In the genomic region with DNA sequence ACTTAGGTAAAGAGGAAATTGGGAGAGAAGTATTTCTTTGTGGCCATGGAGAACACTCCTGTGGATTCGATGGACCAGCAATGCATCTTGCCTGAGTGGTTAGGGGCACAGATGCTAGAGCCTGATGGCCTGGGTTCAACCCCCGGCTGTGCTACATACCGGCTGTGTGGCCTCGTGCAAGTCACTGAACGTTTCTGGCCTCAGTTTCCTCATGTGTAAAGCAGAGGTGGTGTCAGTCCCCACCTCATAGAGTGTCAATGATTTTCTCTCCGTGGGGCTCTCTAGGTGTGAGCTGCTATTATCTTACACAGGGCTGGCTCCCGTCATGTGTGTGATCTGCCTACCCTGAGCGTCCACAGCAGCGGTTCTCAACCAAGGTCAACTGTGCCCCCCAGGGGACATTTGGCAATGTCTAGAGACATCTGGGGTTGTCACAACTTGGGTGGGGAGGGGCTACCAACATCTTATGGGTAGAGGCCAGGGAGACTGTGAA, we compare ENCODE assay signal across 10 cellular contexts. TPM values are rescaled to one million over a fixed set of nuclear protein-coding genes. Genes with fewer than 3 reads are reported as not detected.
DNase-seq lines count a peak whose midpoint lies in the region; ATAC-seq, FAIRE-seq and TF ChIP-seq lines count a peak whose summit lies in the region.
"Had no signal": no experiment of that assay in that cellular context is flagged by ENCODE, and none has a peak within 500 bp of the region (broad histone marks: within the 10 kb centered on the region; RNA-seq: fewer than 3 reads in every experiment).

No MANE protein-coding gene starts in this region.

- peak; percentile 56 for ATAC-seq in K562
- ATAC-seq in lower lobe of right lung, result no peak
- ATAC-seq in left lung, result no peak

- H3K4me1 ChIP-seq in K562 (replicated peaks in 1 of 2; ENCODE audit: control insufficient read depth in 2 of 2, insufficient read depth in 2 of 2, low read length in 2 of 2) (peaks cover 27 to 29% of the 10 kb centered on the region in 2 experiments), lower lobe of right lung (peaks cover 38% of the 10 kb centered on the region), testis (peaks cover 24% of the 10 kb centered on the region), left lung (peaks cover 0 to 61% of the 10 kb centered on the region in 2 donors)

- in situ Hi-C loops in K562 (cut with MboI), result loop anchor here (5.0 kb wide), 4 partner anchors 113 to 483 kb away; no protein-coding TSS in a partner anchor

- 10% methylated on average over 9 of the region's 9 CpGs for WGBS in K562 (ENCODE audit: insufficient coverage, low coverage, missing lambda C conversion rate)
- WGBS in testis, 2 donors, result 64 to 68% methylated on average over 9 of the region's 9 CpGs

- no peak for TF ChIP-seq RAD21 in K562 (CRISPR knock-in tag; conservative IDR thresholded peaks at IDR 0.05 in 1 of 2, IDR thresholded peaks at IDR 0.05 in 1 of 2)

- DNase-seq in NCI-H69 (lab: John Stamatoyannopoulos, UW), result peak; percentile 25
- peak in 1 of 4 experiments; percentile 54 for DNase-seq in K562 (ENCODE audit: extremely low read depth in 1 of 4, low spot score in 3 of 4)
- DNase-seq in lower lobe of right lung, result no peak
- DNase-seq in testis, result no peak
- DNase-seq in activated CD4-positive, alpha-beta T cell treated with anti-CD3 and anti-CD28 coated beads for 1 hour, result no peak
- no peak for DNase-seq in DMS53 (lab: John Stamatoyannopoulos, UW)
- no peak for DNase-seq in NCI-H526 (lab: John Stamatoyannopoulos, UW)
- DNase-seq in left lung, result no peak

- H3K9ac ChIP-seq in K562 (ENCODE audit: insufficient read depth in 1 of 2, low read depth in 2 of 2, low read length in 2 of 2), result peak overlapping the region; percentile 46 to 74; a peak in 2 of 4 replicates

- peak overlapping the region; percentile 79 for H2AFZ ChIP-seq in K562 (ENCODE audit: low read depth, low read length)

- no peaks in the 10 kb centered on the region for H3K36me3 ChIP-seq in K562 (ENCODE audit: control insufficient read depth, insufficient read depth, low read length)
- H3K36me3 ChIP-seq in lower lobe of right lung, result no peaks in the 10 kb centered on the region
- H3K36me3 ChIP-seq in testis (ENCODE audit: low read depth, missing control alignments), result no peaks in the 10 kb centered on the region
- no peaks in the 10 kb centered on the region for H3K36me3 ChIP-seq in left lung
- H3K36me3 ChIP-seq: thyroid gland had no signal

- TF ChIP-seq CTCF in K562 (IDR thresholded peaks at IDR 0.05 in 2 of 3, conservative IDR thresholded peaks at IDR 0.05 in 1 of 3; ENCODE audit: insufficient read depth in 2 of 3, low read depth in 1 of 3, low read length in 3 of 3) (peak in 2 of 3 experiments; percentile 36 to 41; a peak in 3 of 6 replicates), lower lobe of right lung (IDR thresholded peaks at IDR 0.05) (no peak), testis (IDR thresholded peaks at IDR 0.05) (no peak), left lung (IDR thresholded peaks at IDR 0.05) (no peak)

- H3K27ac ChIP-seq in K562 (ENCODE audit: extremely low read depth, low read depth, low read length) (no peak overlapping the region), lower lobe of right lung (peak overlapping the region; percentile 56), testis (peak overlapping the region; percentile 55 to 59), left lung (peak overlapping the region in 1 of 2 donors; percentile 37)

- no TSS peak for BruUV-seq in K562 (replicated peaks; lab: Mats Ljungman, UMichigan)

- POLR2A ChIA-PET in K562 (lab: Yijun Ruan, JAX), result no interaction called here

- no peaks in the 10 kb centered on the region for H3K9me3 ChIP-seq in K562 (replicated peaks; ENCODE audit: control insufficient read depth, insufficient read depth, low read depth, low read length)
- H3K9me3 ChIP-seq in lower lobe of right lung, result no peaks in the 10 kb centered on the region
- no peaks in the 10 kb centered on the region for H3K9me3 ChIP-seq in testis
- no peaks in the 10 kb centered on the region for H3K9me3 ChIP-seq in left lung
- H3K9me3 ChIP-seq: thyroid gland had no signal

- no peaks in the 10 kb centered on the region for H3K9me1 ChIP-seq in K562 (ENCODE audit: control insufficient read depth, insufficient read depth, low read length)

- TF ChIP-seq POLR2A in K562 (conservative IDR thresholded peaks at IDR 0.05) (no peak), testis (IDR thresholded peaks at IDR 0.05) (no peak)

- no peak for FAIRE-seq in K562 (lab: Jason Lieb, UNC)

- peak overlapping the region; percentile 64 for H3K4me2 ChIP-seq in K562 (ENCODE audit: insufficient read depth, low read length)

- H3K27me3 ChIP-seq in K562 (ENCODE audit: control insufficient read depth in 2 of 2, insufficient read depth in 2 of 2, low read length in 2 of 2) (no peaks in the 10 kb centered on the region; a peak in 1 of 5 replicates), lower lobe of right lung (ENCODE audit: low read depth) (no peaks in the 10 kb centered on the region), testis (no peaks in the 10 kb centered on the region), left lung (no peaks in the 10 kb centered on the region)
- H3K27me3 ChIP-seq: thyroid gland had no signal

- intact Hi-C loops in K562 (cut with micrococcal nuclease) (loop anchor here (1.0 to 10.0 kb wide), 7 partner anchors 45 to 475 kb away; partner anchors contain the start of genes CEBPB and SNAI1), lower lobe of right lung (cut with DNase I) (loop anchor here (5.0 kb wide), 1 partner anchor 273 kb away; no protein-coding TSS in a partner anchor), testis (cut with DNase I; ENCODE audit: low total_unique reads) (loop anchor here (5.0 kb wide), 1 partner anchor 273 kb away; no protein-coding TSS in a partner anchor), left lung (cut with DNase I) (loop anchor here in 1 of 2 donors (5.0 kb wide), 1 partner anchor 273 kb away; no protein-coding TSS in a partner anchor)

- no peaks in the 10 kb centered on the region for H4K20me1 ChIP-seq in K562 (replicated peaks; ENCODE audit: control insufficient read depth, insufficient read depth, low read length)

- no peak for TF ChIP-seq EP300 in K562 (IDR thresholded peaks at IDR 0.05; ENCODE audit: low read length)

- H3K79me2 ChIP-seq in K562 (ENCODE audit: control insufficient read depth, insufficient read depth, low read length), result no peaks in the 10 kb centered on the region

- CTCF ChIA-PET in K562 (lab: Yijun Ruan, JAX; ENCODE audit: low intra/inter-chr PET ratio), result interaction anchor here (0.8 to 6.7 kb wide), 5 partner anchors 60 to 279 kb away, joined by 4 to 58 read pairs (median 9); partner anchors contain the start of gene CEBPB

- H3K4me3 ChIP-seq in K562 (no peak overlapping the region), lower lobe of right lung (no peak overlapping the region), testis (no peak overlapping the region), left lung (no peak overlapping the region)
- H3K4me3 ChIP-seq: lung, thyroid gland had no signal

RNA-seq across cellular contexts. Expression of gene PTPN1, which starts 50.0 kb away (rescaled TPM):
- 39.8 and 48.2 TPM in 2 replicates for total RNA-seq in K562 (2011; cell fraction: chromatin; rRNA removed; ENCODE audit: low replicate concordance)
- total RNA-seq in K562 (2011; cell fraction: nucleolus; rRNA removed), result 25.1 and 26.7 TPM in 2 replicates
- 44.3 and 59.5 TPM in 2 replicates for total RNA-seq in K562 (2011; cell fraction: nucleoplasm; rRNA removed)
- 56.4 and 69.8 TPM in 2 replicates for total RNA-seq in K562 (2014; rRNA removed)
- 44.5 and 49.4 TPM in 2 replicates for total RNA-seq in K562 (2014; rRNA removed; fragmentation: Illumina TruSeq; extraction: Trizol)
- total RNA-seq in K562 (2015; rRNA removed; fragmentation: Illumina TruSeq; extraction: Trizol), result 58.5 and 58.9 TPM in 2 replicates
- 71.9 and 80.4 TPM in 2 replicates for total RNA-seq in K562 (2021)
- polyA plus RNA-seq in K562 (2011; rRNA removed), result 31.5 and 53.1 TPM in 2 replicates
- polyA plus RNA-seq in K562 (2011; cell fraction: cytosol; rRNA removed), result 38.3 and 62.4 TPM in 2 replicates
- 50.2 and 94.2 TPM in 2 replicates for polyA plus RNA-seq in K562 (2011; cell fraction: nucleus; rRNA removed)
- polyA plus RNA-seq in K562 (2012), result 56.3 and 67.9 TPM in 2 replicates
- polyA plus RNA-seq in K562 (2014; fragmentation: Illumina TruSeq; extraction: Trizol), result 85.3 and 88.7 TPM in 2 replicates
- polyA plus RNA-seq in K562 (2014; fragmentation: Nextera tagmentation; extraction: Ambion mirVana), result 10 to 100 TPM; 11.0 to 15.7 TPM
- 52.5 and 54.0 TPM in 2 replicates for polyA plus RNA-seq in K562 (2014; rRNA removed)
- 40.7 and 49.1 TPM in 2 replicates for polyA minus RNA-seq in K562 (2011; rRNA and poly(A)+ RNA removed)
- 25.5 and 37.9 TPM in 2 replicates for polyA minus RNA-seq in K562 (2011; cell fraction: cytosol; rRNA and poly(A)+ RNA removed)
- polyA minus RNA-seq in K562 (2011; cell fraction: nucleus; rRNA and poly(A)+ RNA removed), result 13.3 and 26.4 TPM in 2 replicates
- 78.2 TPM for total RNA-seq in lower lobe of right lung
- 10 to 100 TPM; 42.0 to 44.3 TPM for total RNA-seq in testis
- 44.0 TPM for polyA plus RNA-seq in testis (ENCODE audit: insufficient read depth, low read depth, low replicate concordance)
- total RNA-seq in left lung, result 10 to 100 TPM; 70.7 to 98.6 TPM

Comparison
In these comparisons a context has a peak if more than half of its experiments do, and no peak if none do; other contexts are left out.
1. CTCF ChIP-seq: peak in K562 (2 of 3); none in lower lobe of right lung (single experiment), testis (0 of 3) and left lung (0 of 2).